19 cellular contexts compared by ENCODE assay signal in the genomic region with DNA sequence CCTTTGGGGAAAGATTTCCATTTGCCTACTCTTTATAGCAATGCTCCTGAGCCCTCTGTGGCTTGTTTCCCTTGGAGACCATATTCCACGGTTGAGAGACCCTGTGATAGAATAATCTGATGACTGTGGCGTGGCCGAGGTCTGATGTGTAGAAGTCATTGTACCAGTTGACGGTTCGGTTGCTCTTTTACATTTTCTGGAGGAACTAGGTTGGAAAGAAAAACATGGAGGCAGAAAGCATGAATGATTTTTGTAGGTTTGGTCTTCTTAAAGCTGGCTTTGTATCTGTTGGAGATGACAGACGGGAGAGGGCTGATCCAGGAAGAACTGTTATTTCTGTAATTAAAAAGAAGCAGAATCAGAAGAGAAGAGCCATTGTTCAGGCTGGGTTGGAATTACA.
A peak's percentile ranks its signal among the peaks of the same experiment; 100 is the strongest.
DNase-seq lines count a peak whose midpoint lies in the region; ATAC-seq, FAIRE-seq and TF ChIP-seq lines count a peak whose summit lies in the region.
"Had no signal": no experiment of that assay in that cellular context is flagged by ENCODE, and none has a peak within 500 bp of the region (broad histone marks: within the 10 kb centered on the region; RNA-seq: fewer than 3 reads in every experiment).

No MANE protein-coding gene starts in this region.

- peak overlapping the region; percentile 67 for H3K9ac ChIP-seq in BLaER1
- no peak overlapping the region for H3K9ac ChIP-seq in H9 (ENCODE audit: extremely low read depth, insufficient read length, low read length)
- H3K9ac ChIP-seq in H1 (replicated peaks in 1 of 4; ENCODE audit: extremely low read depth in 1 of 4, low read depth in 3 of 4, low read length in 3 of 4), result no peak overlapping the region
- no peak overlapping the region for H3K9ac ChIP-seq in mesendoderm (ENCODE audit: low read length)

- TF ChIP-seq POLR2A in H1 (IDR thresholded peaks at IDR 0.05; ENCODE audit: control extremely low read depth in 1 of 2, low read depth in 2 of 2, low read length in 2 of 2), result no peak

- TF ChIP-seq EP300 in H1 (IDR thresholded peaks at IDR 0.05; ENCODE audit: borderline replicate concordance in 1 of 2, low read depth in 2 of 2, low read length in 2 of 2), result no peak

- no peak overlapping the region for H3K4me3 Mint-ChIP-seq in H9
- H3K4me3 Mint-ChIP-seq in activated CD8-positive, alpha-beta T cell treated with anti-CD3 and anti-CD28 coated beads for 36 hours, result no peak overlapping the region
- H3K4me3 Mint-ChIP-seq: CD4-positive, alpha-beta memory T cell had no signal

- H2BK12ac ChIP-seq in H9 (ENCODE audit: insufficient read length, low read depth, low read length) (no peak overlapping the region), H1 (ENCODE audit: low read depth, low read length) (no peak overlapping the region)

- H3K36me3 ChIP-seq in BLaER1 (peaks cover 32% of the 10 kb centered on the region), H1 (ENCODE audit: control insufficient read depth in 2 of 4, insufficient read depth in 4 of 4, low read length in 3 of 4) (no peaks in the 10 kb centered on the region), mesendoderm (ENCODE audit: control insufficient read depth, insufficient read depth, low read length) (no peaks in the 10 kb centered on the region)

- H2AFZ ChIP-seq in H9 (ENCODE audit: low read length) (no peak overlapping the region), H1 (ENCODE audit: low read length) (peak overlapping the region; percentile 88)

- no peak overlapping the region for H3K27ac Mint-ChIP-seq in H9
- H3K27ac Mint-ChIP-seq in activated CD8-positive, alpha-beta T cell treated with anti-CD3 and anti-CD28 coated beads for 36 hours, result no peak overlapping the region
- H3K27ac Mint-ChIP-seq: CD4-positive, alpha-beta memory T cell had no signal

- FAIRE-seq in H1 (lab: Jason Lieb, UNC), result no peak
- FAIRE-seq: G401.6, GM12892 had no signal

- H3K9me3 Mint-ChIP-seq in H9, result peaks cover 16 to 17% of the 10 kb centered on the region in 2 experiments
- H3K9me3 Mint-ChIP-seq in activated CD8-positive, alpha-beta T cell treated with anti-CD3 and anti-CD28 coated beads for 36 hours, result peaks cover 15% of the 10 kb centered on the region

- H3K27me3 ChIP-seq in BLaER1 (no peaks in the 10 kb centered on the region), H9 (ENCODE audit: insufficient read depth, low read length) (no peaks in the 10 kb centered on the region), H1 (replicated peaks in 1 of 4; ENCODE audit: control insufficient read depth in 3 of 4, extremely low read depth in 1 of 4, insufficient read depth in 3 of 4, low read length in 3 of 4) (no peaks in the 10 kb centered on the region), mesendoderm (ENCODE audit: insufficient read depth, low read length, poor library complexity) (no peaks in the 10 kb centered on the region)

- no peak overlapping the region for H2BK15ac ChIP-seq in H9 (ENCODE audit: low read depth, low read length)
- no peak overlapping the region for H2BK15ac ChIP-seq in H1 (ENCODE audit: low read length)
- no peak overlapping the region for H2BK15ac ChIP-seq in mesendoderm (replicated peaks; ENCODE audit: low read depth)

- H3K18ac ChIP-seq in H9 (ENCODE audit: insufficient read length, low read depth, low read length), result no peak overlapping the region
- no peak overlapping the region for H3K18ac ChIP-seq in H1 (ENCODE audit: extremely low read depth, low read length)
- peak overlapping the region; percentile 47 for H3K18ac ChIP-seq in mesendoderm (ENCODE audit: low read length)

- POLR2A ChIA-PET in H1 (lab: Charles Lee; ENCODE audit: partially characterized antibody), result no interaction called here
- POLR2A ChIA-PET in activated CD8-positive, alpha-beta T cell treated with anti-CD3 and anti-CD28 coated beads for 36 hours (lab: Charles Lee), result no interaction called here

- TF ChIP-seq RAD21 in H1 (IDR thresholded peaks at IDR 0.05 in 1 of 2, conservative IDR thresholded peaks at IDR 0.05 in 1 of 2; ENCODE audit: low read depth in 2 of 2, low read length in 2 of 2), result no peak

- H3K14ac ChIP-seq in H9 (ENCODE audit: insufficient read depth, low read length) (no peak overlapping the region), H1 (ENCODE audit: insufficient read length) (no peak overlapping the region)

- no peaks in the 10 kb centered on the region for H3K79me2 ChIP-seq in H9 (ENCODE audit: insufficient read depth, low read length)
- no peaks in the 10 kb centered on the region for H3K79me2 ChIP-seq in H1 (ENCODE audit: control insufficient read depth in 1 of 2, insufficient read depth in 2 of 2, low read length in 2 of 2)
- no peaks in the 10 kb centered on the region for H3K79me2 ChIP-seq in mesendoderm (ENCODE audit: control insufficient read depth, insufficient read depth, low read length)

- peak overlapping the region; percentile 79 for H3K4me2 ChIP-seq in BLaER1
- H3K4me2 ChIP-seq in H9 (ENCODE audit: insufficient read depth, insufficient read length, low read length), result no peak overlapping the region
- H3K4me2 ChIP-seq in H1 (ENCODE audit: insufficient read depth in 1 of 2, low read depth in 2 of 2, low read length in 2 of 2), result no peak overlapping the region
- no peak overlapping the region for H3K4me2 ChIP-seq in mesendoderm (ENCODE audit: low read length)

- TF ChIP-seq CTCF in H9 (conservative IDR thresholded peaks at IDR 0.05) (no peak), H1 (IDR thresholded peaks at IDR 0.05; ENCODE audit: control extremely low read depth in 1 of 3, insufficient read depth in 1 of 3, low read depth in 1 of 3, low read length in 3 of 3) (no peak), GM20000 (IDR thresholded peaks at IDR 0.05; ENCODE audit: extremely low read depth, missing control alignments) (no peak)
- TF ChIP-seq CTCF in activated CD8-positive, alpha-beta T cell treated with anti-CD3 and anti-CD28 coated beads for 36 hours (IDR thresholded peaks at IDR 0.05), result no peak

- H3K23me2 ChIP-seq in H9 (ENCODE audit: insufficient read length, low read depth, low read length, poor library complexity, severe bottlenecking) (no peaks in the 10 kb centered on the region), H1 (ENCODE audit: low read depth, low read length) (no peaks in the 10 kb centered on the region)

- H3K9me3 ChIP-seq in BLaER1 (peaks cover 60% of the 10 kb centered on the region), H9 (ENCODE audit: control insufficient read depth, low read depth, low read length) (peaks cover 5% of the 10 kb centered on the region), H1 (ENCODE audit: insufficient read depth in 2 of 2, low read depth in 1 of 2, low read length in 1 of 2) (peaks cover 5% of the 10 kb centered on the region in 2 experiments; a peak in 1 of 4 replicates)
- H3K9me3 ChIP-seq: Caco-2 had no signal

- peaks cover 60% of the 10 kb centered on the region for H3K4me1 ChIP-seq in BLaER1
- peaks cover 3% of the 10 kb centered on the region; the same call in 1 of the 2 replicates for H3K4me1 ChIP-seq in H9 (ENCODE audit: insufficient read depth, low read length)
- H3K4me1 ChIP-seq in H1 (replicated peaks in 1 of 4; ENCODE audit: control insufficient read depth in 3 of 4, insufficient read depth in 4 of 4, low read length in 3 of 4), result peaks cover 0 to 7% (median 2%) of the 10 kb centered on the region in 4 experiments; a peak in 4 of 7 replicates
- no peaks in the 10 kb centered on the region for H3K4me1 ChIP-seq in mesendoderm (ENCODE audit: control insufficient read depth, low read depth, low read length)
- H3K4me1 ChIP-seq: Caco-2 had no signal

- H2BK5ac ChIP-seq in H9 (ENCODE audit: insufficient read length, low read length) (no peak overlapping the region), H1 (ENCODE audit: low read depth, low read length) (no peak overlapping the region), mesendoderm (ENCODE audit: low read length) (no peak overlapping the region)

- H3K79me1 ChIP-seq in H9 (ENCODE audit: insufficient read depth, low read depth, low read length, poor library complexity, severe bottlenecking) (no peaks in the 10 kb centered on the region), H1 (ENCODE audit: low read depth, low read length) (no peaks in the 10 kb centered on the region), mesendoderm (ENCODE audit: low read length) (no peaks in the 10 kb centered on the region)

- H4K8ac ChIP-seq in H9 (replicated peaks; ENCODE audit: insufficient read length, low read depth, low read length), result no peak overlapping the region
- no peak overlapping the region for H4K8ac ChIP-seq in H1 (ENCODE audit: extremely low read depth, insufficient read depth, low read length)
- no peak overlapping the region for H4K8ac ChIP-seq in mesendoderm (ENCODE audit: low read depth, low read length)

- peaks cover 8 to 20% (median 12%) of the 10 kb centered on the region in 3 experiments for H3K36me3 Mint-ChIP-seq in H9 (ENCODE audit: insufficient read depth in 1 of 3, low read depth in 3 of 3)
- no peaks in the 10 kb centered on the region for H3K36me3 Mint-ChIP-seq in activated CD8-positive, alpha-beta T cell treated with anti-CD3 and anti-CD28 coated beads for 36 hours (ENCODE audit: low read depth)
- H3K36me3 Mint-ChIP-seq: CD4-positive, alpha-beta memory T cell had no signal

- H3K23ac ChIP-seq in H9 (ENCODE audit: insufficient read length, low read depth, low read length) (no peak overlapping the region), H1 (ENCODE audit: insufficient read length) (no peak overlapping the region), mesendoderm (ENCODE audit: low read length) (no peak overlapping the region)

- CTCF ChIA-PET in H1 (lab: Charles Lee; ENCODE audit: partially characterized antibody), result no interaction called here
- CTCF ChIA-PET in activated CD8-positive, alpha-beta T cell treated with anti-CD3 and anti-CD28 coated beads for 36 hours (lab: Charles Lee), result no interaction called here

- H3K4ac ChIP-seq in H9 (ENCODE audit: low read depth, low read length), result no peak overlapping the region
- H3K4ac ChIP-seq in H1 (replicated peaks; ENCODE audit: insufficient read length, low read depth, low read length), result peak overlapping the region; percentile 19
- no peak overlapping the region for H3K4ac ChIP-seq in mesendoderm (ENCODE audit: low read depth, low read length)

- intact Hi-C loops in activated CD8-positive, alpha-beta T cell treated with anti-CD3 and anti-CD28 coated beads for 36 hours (cut with micrococcal nuclease), result no loop called here

- H4K20me1 ChIP-seq in BLaER1 (no peaks in the 10 kb centered on the region), H9 (ENCODE audit: control insufficient read depth, insufficient read depth, insufficient read length) (no peaks in the 10 kb centered on the region), H1 (replicated peaks in 1 of 2; ENCODE audit: control insufficient read depth in 1 of 2, insufficient read depth in 2 of 2, low read length in 2 of 2) (no peaks in the 10 kb centered on the region)

- peak overlapping the region; percentile 17 for H3T11ph ChIP-seq in H9 (ENCODE audit: low read length)

- H3K56ac ChIP-seq in H9 (ENCODE audit: insufficient read length, low read depth, low read length), result no peak overlapping the region
- no peak overlapping the region for H3K56ac ChIP-seq in H1 (replicated peaks; ENCODE audit: insufficient read length, low read depth, low read length)
- no peak overlapping the region for H3K56ac ChIP-seq in mesendoderm (ENCODE audit: low read length)

- no peak for ATAC-seq in HG02840 (IDR thresholded peaks at IDR 0.05; ENCODE audit: low FRiP score, unreplicated experiment)
- no peak for ATAC-seq in activated CD8-positive, alpha-beta T cell treated with anti-CD3 and anti-CD28 coated beads for 36 hours

- no peak overlapping the region for H4K91ac ChIP-seq in H9 (ENCODE audit: insufficient read length, low read depth, low read length)
- no peak overlapping the region for H4K91ac ChIP-seq in H1 (replicated peaks; ENCODE audit: insufficient read length, low read length)

- peaks cover 18 to 24% of the 10 kb centered on the region in 2 experiments for H3K4me1 Mint-ChIP-seq in H9
- no peaks in the 10 kb centered on the region for H3K4me1 Mint-ChIP-seq in activated CD8-positive, alpha-beta T cell treated with anti-CD3 and anti-CD28 coated beads for 36 hours (ENCODE audit: low read depth)

- H2BK120ac ChIP-seq in H9 (ENCODE audit: low read depth, low read length, poor library complexity, severe bottlenecking) (no peak overlapping the region), H1 (replicated peaks; ENCODE audit: low read depth, low read length) (no peak overlapping the region), mesendoderm (ENCODE audit: low read depth, low read length) (no peak overlapping the region)

- no peak for DNase-seq in H9
- DNase-seq in H1 (ENCODE audit: low read depth in 1 of 2, low spot score in 2 of 2), result no peak
- DNase-seq in mesendoderm, result no peak
- no peak for DNase-seq in NCI-H2171 (lab: John Stamatoyannopoulos, UW)
- no peak for DNase-seq in activated CD8-positive, alpha-beta T cell treated with anti-CD3 and anti-CD28 coated beads for 36 hours
- no peak for DNase-seq in GM20000 (ENCODE audit: low spot score)
- DNase-seq: Caco-2; CD4-positive, alpha-beta memory T cell; GOT3; Karpas-422; NCI-H1694 treated with DMSO at 0.1 percent for 48 hours; NCI-H2081 treated with DMSO at 0.1 percent for 48 hours; NCI-H748 treated with DMSO at 0.1 percent for 48 hours; SHP77 treated with DMSO at 0.1 percent for 48 hours had no signal

- no CpG with 5 or more reads among the region's 6 CpGs for WGBS in H9 (ENCODE audit: extremely low coverage, insufficient read length, low lambda C conversion rate)
- 92% methylated on average over 6 of the region's 6 CpGs; no CpG with 5 or more reads in 1 of the 2 experiments for WGBS in H1 (ENCODE audit: extremely low coverage in 1 of 2, insufficient coverage in 1 of 2, insufficient read length in 1 of 2, insufficient replicate concordance in 2 of 2, low coverage in 1 of 2, low lambda C conversion rate in 2 of 2, missing lambda C conversion rate in 1 of 2), 2 experiments
- no CpG with 5 or more reads among the region's 6 CpGs for WGBS in mesendoderm (ENCODE audit: extremely low coverage, insufficient coverage, low lambda C conversion rate)

- H3K27ac ChIP-seq in BLaER1 (peak overlapping the region; percentile 87), H9 (ENCODE audit: insufficient read length, low read depth, low read length) (no peak overlapping the region), H1 (ENCODE audit: low read depth, low read length) (no peak overlapping the region), mesendoderm (ENCODE audit: low read depth, low read length) (no peak overlapping the region)
- H3K27ac ChIP-seq: RWPE1 had no signal

- H2AK5ac ChIP-seq in H9 (ENCODE audit: insufficient read length, low read length) (no peak overlapping the region), H1 (ENCODE audit: low read depth, low read length) (no peak overlapping the region), mesendoderm (ENCODE audit: low read length) (no peak overlapping the region)

- H4K5ac ChIP-seq in H9 (ENCODE audit: insufficient read length, low read depth, low read length) (no peak overlapping the region), H1 (ENCODE audit: insufficient read length, low read depth, low read length) (no peak overlapping the region), mesendoderm (ENCODE audit: low read length) (peak overlapping the region; percentile 44)

- no peak overlapping the region for H2BK20ac ChIP-seq in H9 (ENCODE audit: low read depth, low read length, poor library complexity, severe bottlenecking)
- H2BK20ac ChIP-seq in H1 (ENCODE audit: low read length), result no peak overlapping the region

- peaks cover 2% of the 10 kb centered on the region for H3K27me3 Mint-ChIP-seq in H9 (ENCODE audit: low read depth)
- H3K27me3 Mint-ChIP-seq in activated CD8-positive, alpha-beta T cell treated with anti-CD3 and anti-CD28 coated beads for 36 hours, result no peaks in the 10 kb centered on the region

- H3K4me3 ChIP-seq in BLaER1, result peak overlapping the region; percentile 37; the same call in 1 of the 2 replicates
- no peak overlapping the region for H3K4me3 ChIP-seq in H1 (ENCODE audit: extremely low read depth in 1 of 4, insufficient read depth in 2 of 4, low read depth in 3 of 4, low read length in 4 of 4)
- H3K4me3 ChIP-seq in mesendoderm (ENCODE audit: low read length), result no peak overlapping the region
